9 cellular contexts compared by ENCODE assay signal in the genomic region with DNA sequence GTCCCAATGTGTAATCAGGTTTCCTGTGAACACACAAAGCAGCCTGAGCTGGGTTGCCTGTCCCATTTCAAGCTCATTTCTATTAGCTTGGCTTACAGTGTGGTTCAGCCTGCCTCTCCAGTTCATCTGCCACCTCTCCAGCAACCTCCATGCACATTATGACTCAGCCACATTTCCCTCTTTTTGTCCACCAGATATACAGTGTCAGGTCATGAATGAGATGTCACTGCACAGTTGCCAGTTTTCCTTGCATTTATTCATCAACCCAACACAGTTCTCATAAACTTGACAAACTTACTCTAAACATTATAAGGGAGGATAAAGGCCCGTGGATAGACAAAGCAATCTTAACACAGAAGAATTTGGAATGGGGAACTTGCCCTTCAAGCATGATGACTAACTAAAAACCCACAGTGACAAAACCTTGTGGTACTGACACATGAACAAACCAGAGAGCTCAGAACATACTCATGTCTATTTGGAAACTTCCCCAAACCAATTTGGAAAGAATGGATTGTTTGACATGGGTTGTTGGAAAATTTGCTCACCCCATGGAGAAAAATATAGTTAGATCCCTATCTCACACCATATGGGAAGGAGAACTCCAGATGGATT. TPM values are rescaled to one million over a fixed set of nuclear protein-coding genes. Genes with fewer than 3 reads are reported as not detected.
DNase-seq lines count a peak whose midpoint lies in the region; ATAC-seq and TF ChIP-seq lines count a peak whose summit lies in the region.
"Had no signal": no experiment of that assay in that cellular context is flagged by ENCODE, and none has a peak within 500 bp of the region (broad histone marks: within the 10 kb centered on the region; RNA-seq: fewer than 3 reads in every experiment).

No MANE protein-coding gene starts in this region.

- no peaks in the 10 kb centered on the region for H3K9me3 Mint-ChIP-seq in activated T-helper 1 cell treated with anti-CD3 and anti-CD28 coated beads, Interleukin-12 subunit alpha, Interleukin-12 subunit beta, Interleukin-2, Interleukin-4 antibody, amounts not matched to agents 30 ng/mL and 10 ng/mL and 1 ng/mL, durations not matched to agents 14 hours and 24 hours and 36 hours

- DNase-seq in GF-D8 (lab: John Stamatoyannopoulos, UW) (peak; percentile 40), HT1080 (ENCODE audit: low read depth) (peak; percentile 80), lower lobe of right lung (no peak), NCI-H2196 treated with DMSO at 0.1 percent for 48 hours (lab: John Stamatoyannopoulos, UW; ENCODE audit: unreplicated experiment) (no peak), NCI-H226 (no peak)
- no peak for DNase-seq in activated T-helper 1 cell treated with anti-CD3 and anti-CD28 coated beads, Interleukin-12 subunit alpha, Interleukin-12 subunit beta, Interleukin-2, Interleukin-4 antibody, amounts not matched to agents 30 ng/mL and 10 ng/mL and 1 ng/mL, durations not matched to agents 14 hours and 24 hours and 36 hours (ENCODE audit: low spot score)
- no peak for DNase-seq in stimulated activated naive CD4-positive, alpha-beta T cell treated with Interleukin-2 at 50 U/mL for 16 hours (lab: John Stamatoyannopoulos, UW)
- no peak for DNase-seq in stimulated activated CD4-positive, alpha-beta T cell treated with anti-CD3 and anti-CD28 coated beads, Interleukin-2, amount 100 ng/mL, for 48 hours

- H3K36me3 ChIP-seq in lower lobe of right lung = no peaks in the 10 kb centered on the region

- no peaks in the 10 kb centered on the region for H3K36me3 Mint-ChIP-seq in activated T-helper 1 cell treated with anti-CD3 and anti-CD28 coated beads, Interleukin-12 subunit alpha, Interleukin-12 subunit beta, Interleukin-2, Interleukin-4 antibody, amounts not matched to agents 30 ng/mL and 10 ng/mL and 1 ng/mL, durations not matched to agents 14 hours and 24 hours and 36 hours (ENCODE audit: low read depth)

- peak overlapping the region; percentile 74 for H3K27ac ChIP-seq in lower lobe of right lung

- H3K9me3 ChIP-seq in lower lobe of right lung = no peaks in the 10 kb centered on the region

- peak overlapping the region; percentile 62 for H3K4me3 Mint-ChIP-seq in activated T-helper 1 cell treated with anti-CD3 and anti-CD28 coated beads, Interleukin-12 subunit alpha, Interleukin-12 subunit beta, Interleukin-2, Interleukin-4 antibody, amounts not matched to agents 30 ng/mL and 10 ng/mL and 1 ng/mL, durations not matched to agents 14 hours and 24 hours and 36 hours

- H3K27me3 ChIP-seq in lower lobe of right lung (ENCODE audit: low read depth) = no peaks in the 10 kb centered on the region

- no peak overlapping the region for H3K4me3 ChIP-seq in lower lobe of right lung

- peak; percentile 11 to 19 for ATAC-seq in lower lobe of right lung

- peak overlapping the region; percentile 79 for H3K27ac Mint-ChIP-seq in activated T-helper 1 cell treated with anti-CD3 and anti-CD28 coated beads, Interleukin-12 subunit alpha, Interleukin-12 subunit beta, Interleukin-2, Interleukin-4 antibody, amounts not matched to agents 30 ng/mL and 10 ng/mL and 1 ng/mL, durations not matched to agents 14 hours and 24 hours and 36 hours

- H3K4me1 Mint-ChIP-seq in activated T-helper 1 cell treated with anti-CD3 and anti-CD28 coated beads, Interleukin-12 subunit alpha, Interleukin-12 subunit beta, Interleukin-2, Interleukin-4 antibody, amounts not matched to agents 30 ng/mL and 10 ng/mL and 1 ng/mL, durations not matched to agents 14 hours and 24 hours and 36 hours (ENCODE audit: low read depth) = peaks cover under 1% of the 10 kb centered on the region

- TF ChIP-seq CTCF in lower lobe of right lung (IDR thresholded peaks at IDR 0.05) = no peak

- H3K4me1 ChIP-seq in lower lobe of right lung = peaks cover 53% of the 10 kb centered on the region

- no peaks in the 10 kb centered on the region for H3K27me3 Mint-ChIP-seq in activated T-helper 1 cell treated with anti-CD3 and anti-CD28 coated beads, Interleukin-12 subunit alpha, Interleukin-12 subunit beta, Interleukin-2, Interleukin-4 antibody, amounts not matched to agents 30 ng/mL and 10 ng/mL and 1 ng/mL, durations not matched to agents 14 hours and 24 hours and 36 hours (ENCODE audit: insufficient read depth)

- intact Hi-C loops in activated T-helper 1 cell treated with anti-CD3 and anti-CD28 coated beads, Interleukin-12 subunit alpha, Interleukin-12 subunit beta, Interleukin-2, Interleukin-4 antibody, amounts not matched to agents 30 ng/mL and 10 ng/mL and 1 ng/mL, durations not matched to agents 14 hours and 24 hours and 36 hours (cut with micrococcal nuclease) = loop anchor here (5.0 kb wide), 2 partner anchors 434 to 594 kb away; a partner anchor contains a TSS
- intact Hi-C loops in lower lobe of right lung (cut with DNase I) = loop anchor here (5.0 kb wide), 1 partner anchor 59 kb away; no protein-coding TSS in a partner anchor

RNA-seq across cellular contexts. Expression of a gene that starts 2.5 kb away (rescaled TPM):
- 0.58 and 1.8 TPM in 2 replicates for total RNA-seq in HT1080 (2014; rRNA removed; shearing (Covaris generic))
- 1.9 and 2.7 TPM in 2 replicates for polyA plus RNA-seq in HT1080 (2015; cell fraction: cytosol; rRNA removed)
- 2.3 and 3.9 TPM in 2 replicates for polyA plus RNA-seq in HT1080 (2015; cell fraction: nucleus; rRNA removed)
- total RNA-seq in activated T-helper 1 cell treated with anti-CD3 and anti-CD28 coated beads, Interleukin-12 subunit alpha, Interleukin-12 subunit beta, Interleukin-2, Interleukin-4 antibody, amounts not matched to agents 30 ng/mL and 10 ng/mL and 1 ng/mL, durations not matched to agents 14 hours and 24 hours and 36 hours = 0.08 and 0.24 TPM in 2 replicates
- total RNA-seq in lower lobe of right lung = 1.1 TPM
- polyA plus RNA-seq: neural cell had no signal

RNA-seq across cellular contexts. Expression of a gene that starts 12.9 kb away (rescaled TPM):
- 14.0 and 20.0 TPM in 2 replicates for total RNA-seq in HT1080 (2014; rRNA removed; shearing (Covaris generic))
- 64.3 and 65.9 TPM in 2 replicates for polyA plus RNA-seq in HT1080 (2015; cell fraction: cytosol; rRNA removed)
- polyA plus RNA-seq in HT1080 (2015; cell fraction: nucleus; rRNA removed) = 96.2 and 99.9 TPM in 2 replicates
- 17.3 and 18.1 TPM in 2 replicates for total RNA-seq in activated T-helper 1 cell treated with anti-CD3 and anti-CD28 coated beads, Interleukin-12 subunit alpha, Interleukin-12 subunit beta, Interleukin-2, Interleukin-4 antibody, amounts not matched to agents 30 ng/mL and 10 ng/mL and 1 ng/mL, durations not matched to agents 14 hours and 24 hours and 36 hours
- 37.0 TPM for total RNA-seq in lower lobe of right lung

Comparison
In these comparisons a context has a peak if more than half of its experiments do, and no peak if none do; other contexts are left out.
1. DNase-seq: peak in GF-D8 (single experiment) and HT1080 (single experiment); none in activated T-helper 1 cell treated with anti-CD3 and anti-CD28 coated beads, Interleukin-12 subunit alpha, Interleukin-12 subunit beta, Interleukin-2, Interleukin-4 antibody, amounts not matched to agents 30 ng/mL and 10 ng/mL and 1 ng/mL, durations not matched to agents 14 hours and 24 hours and 36 hours (single experiment), lower lobe of right lung (single experiment), stimulated activated naive CD4-positive, alpha-beta T cell treated with Interleukin-2 at 50 U/mL for 16 hours (single experiment), NCI-H2196 treated with DMSO at 0.1 percent for 48 hours (single experiment), NCI-H226 (single experiment) and stimulated activated CD4-positive, alpha-beta T cell treated with anti-CD3 and anti-CD28 coated beads, Interleukin-2, amount 100 ng/mL, for 48 hours (0 of 2).